10 cellular contexts compared by ENCODE assay signal in genomic region chr17:46003907-46004748, GRCh38. TPM values are rescaled to one million over a fixed set of nuclear protein-coding genes. Genes with fewer than 3 reads are reported as not detected.
DNase-seq lines count a peak whose midpoint lies in the region; ATAC-seq lines count a peak whose summit lies in the region.
"Had no signal": no experiment of that assay in that cellular context is flagged by ENCODE, and none has a peak within 500 bp of the region (broad histone marks: within the 10 kb centered on the region; RNA-seq: fewer than 3 reads in every experiment).

No MANE protein-coding gene starts in this region.

- ATAC-seq in Right ventricle myocardium superior (ENCODE audit: poor library complexity) (peak; percentile 62), left colon (peak; percentile 80), GM19452 (IDR thresholded peaks at IDR 0.05; ENCODE audit: unreplicated experiment) (no peak), GM19035 (IDR thresholded peaks at IDR 0.05; ENCODE audit: unreplicated experiment) (no peak)

- intact Hi-C loops in Right ventricle myocardium superior (cut with DNase I): loop anchor here (5.0 to 10.0 kb wide), 2 partner anchors 208 to 281 kb away; no protein-coding TSS in a partner anchor
- intact Hi-C loops in cardiac septum (cut with DNase I): loop anchor here (1.0 kb wide), 1 partner anchor 209 kb away; no protein-coding TSS in a partner anchor
- intact Hi-C loops in left colon (cut with DNase I, micrococcal nuclease): loop anchor here in 1 of 2 donors (5.0 to 10.0 kb wide), 2 partner anchors 208 to 281 kb away; no protein-coding TSS in a partner anchor

- DNase-seq in Right ventricle myocardium superior (peak; percentile 71), cardiac septum (ENCODE audit: low spot score) (no peak), astrocyte of the hippocampus (ENCODE audit: low read depth, low spot score) (peak; percentile 73), left colon (peak; percentile 72 to 75), EL (no peak)
- DNase-seq in effector CD4-positive, alpha-beta T cell: no peak
- DNase-seq: AML-193, SW 1271 had no signal

RNA-seq across cellular contexts. Expression of gene STH, which starts 5.1 kb away (rescaled TPM):
- total RNA-seq in Right ventricle myocardium superior: not detected
- not detected for total RNA-seq in cardiac septum
- total RNA-seq in left colon: not detected

Comparison
In these comparisons a context has a peak if more than half of its experiments do, and no peak if none do; other contexts are left out.
1. DNase-seq: peak in Right ventricle myocardium superior (single experiment), astrocyte of the hippocampus (single experiment) and left colon (2 of 2); none in cardiac septum (single experiment), effector CD4-positive, alpha-beta T cell (single experiment) and EL (single experiment).
2. ATAC-seq: peak in Right ventricle myocardium superior (single experiment) and left colon (single experiment); none in GM19452 (single experiment) and GM19035 (single experiment).